ENCODE assay signal across 1 cellular context in genomic region chr13:46295531-46296464, GRCh38.
TF ChIP-seq lines count a peak whose summit lies in the region.

No MANE protein-coding gene starts in this region.

TF ChIP-seq in HCT116, 20 proteins besides CTCF, POLR2A, EP300 and RAD21 (continued from another document):
- TF ChIP-seq EGR1 (IDR thresholded peaks at IDR 0.05; ENCODE audit: low read depth) (no peak), CEBPB (IDR thresholded peaks at IDR 0.05; ENCODE audit: low read depth) (peak; percentile 37; the same call in 1 of the 2 replicates), SP1 (IDR thresholded peaks at IDR 0.05; ENCODE audit: low read depth) (no peak), CBX3 (IDR thresholded peaks at IDR 0.05; ENCODE audit: low read depth) (no peak)
